Comparison of ENCODE assay signal across 16 cellular contexts in genomic region chrX:110675866-110676265, GRCh38.
DNase-seq lines count a peak whose midpoint lies in the region; ATAC-seq and TF ChIP-seq lines count a peak whose summit lies in the region.
"Had no signal": no experiment of that assay in that cellular context is flagged by ENCODE, and none has a peak within 500 bp of the region (broad histone marks: within the 10 kb centered on the region; RNA-seq: fewer than 3 reads in every experiment).

No MANE protein-coding gene starts in this region.

- ATAC-seq in HG03521 (IDR thresholded peaks at IDR 0.05; ENCODE audit: unreplicated experiment) = no peak
- ATAC-seq in left cardiac atrium = no peak

- DNase-seq in NCI-H748 (lab: John Stamatoyannopoulos, UW; ENCODE audit: unreplicated experiment) (peak; percentile 29), NCI-H748 treated with DMSO at 0.1 percent for 48 hours (lab: John Stamatoyannopoulos, UW) (no peak), NCI-H345 (lab: John Stamatoyannopoulos, UW) (peak; percentile 37), astrocyte of the spinal cord (ENCODE audit: low read depth, low spot score) (peak; percentile 22), DMS 273 treated with DMSO at 0.1 percent for 48 hours (lab: John Stamatoyannopoulos, UW) (no peak), dermis blood vessel endothelial cell (no peak), left cardiac atrium (no peak)
- DNase-seq: BE2C; CD4-positive, alpha-beta T cell; Karpas-422; NCI-H446; NCI-H82; PC-9; SIG-M5 had no signal

- in situ Hi-C loops in astrocyte of the spinal cord (cut with HindIII; ENCODE audit: low sequenced_read_pairs) = no loop called here

- no peak overlapping the region for H3K4me3 ChIP-seq in astrocyte of the spinal cord (ENCODE audit: low read depth, low read length)
- H3K4me3 ChIP-seq: HAP-1, PC-9 had no signal

- no peak for TF ChIP-seq CTCF in astrocyte of the spinal cord (IDR thresholded peaks at IDR 0.05; ENCODE audit: low read depth, low read length)

- intact Hi-C loops in left cardiac atrium (cut with DNase I) = no loop called here

Comparison
In these comparisons a context has a peak if more than half of its experiments do, and no peak if none do; other contexts are left out.
1. DNase-seq: peak in NCI-H748 (single experiment), NCI-H345 (single experiment) and astrocyte of the spinal cord (single experiment); none in NCI-H748 treated with DMSO at 0.1 percent for 48 hours (single experiment), DMS 273 treated with DMSO at 0.1 percent for 48 hours (single experiment), dermis blood vessel endothelial cell (single experiment) and left cardiac atrium (single experiment).